ENCODE assay signal across 1 cellular context in the genomic region with DNA sequence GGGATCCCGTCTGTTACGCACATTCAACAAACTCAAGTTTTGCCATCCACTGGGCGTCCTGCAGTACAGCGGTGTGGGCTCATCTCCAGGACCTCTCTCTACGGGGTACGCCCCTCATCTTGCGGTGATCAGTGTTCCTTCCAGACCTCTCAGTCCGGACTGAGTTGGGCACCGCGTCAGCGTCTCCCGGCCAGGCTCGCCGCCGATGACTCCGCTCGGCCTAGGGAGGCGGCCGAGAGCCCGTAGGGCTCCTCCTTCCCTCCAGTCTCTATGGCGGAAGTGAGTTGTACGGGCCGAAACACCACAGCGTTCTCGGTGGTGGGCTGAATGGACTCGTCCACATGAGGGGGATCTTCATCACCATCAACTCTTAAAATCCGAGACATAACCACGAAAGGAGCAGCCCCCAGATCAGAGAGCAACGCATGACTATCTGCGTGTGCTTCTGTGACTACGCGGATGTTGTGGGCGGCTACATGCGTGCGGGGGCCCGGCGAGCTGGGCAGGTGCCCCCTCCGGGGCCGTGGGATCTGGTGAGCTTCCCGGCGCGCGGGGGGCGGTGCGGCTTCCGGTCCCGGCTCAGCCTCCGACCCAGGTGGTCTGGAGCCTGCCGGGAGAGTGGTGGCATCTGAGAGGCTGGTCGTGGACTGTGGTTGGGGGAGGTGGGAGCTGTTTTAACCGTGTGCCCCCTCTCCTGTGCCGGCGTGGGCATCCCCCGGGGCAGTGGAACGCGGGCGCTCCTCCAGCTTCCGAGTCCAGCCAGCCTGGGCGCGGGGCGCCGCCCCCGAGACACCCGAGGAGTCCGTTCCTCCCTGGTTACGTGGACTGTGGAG.
TF ChIP-seq lines count a peak whose summit lies in the region.

A gene with protein sequence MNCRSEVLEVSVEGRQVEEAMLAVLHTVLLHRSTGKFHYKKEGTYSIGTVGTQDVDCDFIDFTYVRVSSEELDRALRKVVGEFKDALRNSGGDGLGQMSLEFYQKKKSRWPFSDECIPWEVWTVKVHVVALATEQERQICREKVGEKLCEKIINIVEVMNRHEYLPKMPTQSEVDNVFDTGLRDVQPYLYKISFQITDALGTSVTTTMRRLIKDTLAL (plus strand): TSS at position 569 of the 833 bp plus-strand sequence. CDS start 3,673 bp downstream, outside the sequence.

TF ChIP-seq in K562, 482 proteins besides CTCF, POLR2A, EP300 and RAD21 (continued from another document and continues in another):
- TF ChIP-seq, protein P1, sequence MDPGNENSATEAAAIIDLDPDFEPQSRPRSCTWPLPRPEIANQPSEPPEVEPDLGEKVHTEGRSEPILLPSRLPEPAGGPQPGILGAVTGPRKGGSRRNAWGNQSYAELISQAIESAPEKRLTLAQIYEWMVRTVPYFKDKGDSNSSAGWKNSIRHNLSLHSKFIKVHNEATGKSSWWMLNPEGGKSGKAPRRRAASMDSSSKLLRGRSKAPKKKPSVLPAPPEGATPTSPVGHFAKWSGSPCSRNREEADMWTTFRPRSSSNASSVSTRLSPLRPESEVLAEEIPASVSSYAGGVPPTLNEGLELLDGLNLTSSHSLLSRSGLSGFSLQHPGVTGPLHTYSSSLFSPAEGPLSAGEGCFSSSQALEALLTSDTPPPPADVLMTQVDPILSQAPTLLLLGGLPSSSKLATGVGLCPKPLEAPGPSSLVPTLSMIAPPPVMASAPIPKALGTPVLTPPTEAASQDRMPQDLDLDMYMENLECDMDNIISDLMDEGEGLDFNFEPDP (CRISPR knock-in tag; IDR thresholded peaks at IDR 0.05): no peak
- TF ChIP-seq ARID1B (IDR thresholded peaks at IDR 0.05) (peak; percentile 49), ZNF24 (IDR thresholded peaks at IDR 0.05) (no peak), FOXP1 (CRISPR knock-in tag; IDR thresholded peaks at IDR 0.05) (peak; percentile 70), FOXK1 (CRISPR knock-in tag; IDR thresholded peaks at IDR 0.05; ENCODE audit: borderline replicate concordance) (peak; percentile 51; the same call in 1 of the 2 replicates), CCAR2 (IDR thresholded peaks at IDR 0.05; ENCODE audit: low read depth, low read length) (no peak), RFX5 (IDR thresholded peaks at IDR 0.05; ENCODE audit: low read depth, low read length) (no peak), ARID2 (IDR thresholded peaks at IDR 0.05) (no peak), YY1 (IDR thresholded peaks at IDR 0.05; ENCODE audit: borderline replicate concordance in 1 of 3, control insufficient read depth in 1 of 3, extremely low read depth in 1 of 3, insufficient read depth in 3 of 3, insufficient read length in 1 of 3, insufficient replicate concordance in 2 of 3, low read depth in 1 of 3, low read length in 2 of 3) (no peak), C11orf30 (IDR thresholded peaks at IDR 0.05; ENCODE audit: low read depth) (peak; percentile 85), KLF13 (tag; IDR thresholded peaks at IDR 0.05; ENCODE audit: borderline replicate concordance, low read depth) (peak; percentile 94), CREB1 (IDR thresholded peaks at IDR 0.05) (peak; percentile 63; the same call in 1 of the 2 replicates), CREB1 (CRISPR knock-in tag; IDR thresholded peaks at IDR 0.05) (peak; percentile 80), YBX1 (IDR thresholded peaks at IDR 0.05) (no peak), TAF9B (IDR thresholded peaks at IDR 0.05; ENCODE audit: partially characterized antibody) (no peak), BMI1 (IDR thresholded peaks at IDR 0.05; ENCODE audit: low read length) (no peak), NR4A1 (CRISPR knock-in tag; IDR thresholded peaks at IDR 0.05) (no peak), NR4A1 (tag; IDR thresholded peaks at IDR 0.05) (peak; percentile 35; the same call in 1 of the 2 replicates), POLR2B (IDR thresholded peaks at IDR 0.05; ENCODE audit: low read depth, partially characterized antibody) (peak; percentile 70), HIVEP1 (CRISPR knock-in tag; IDR thresholded peaks at IDR 0.05) (no peak), NCOA1 (IDR thresholded peaks at IDR 0.05; ENCODE audit: low read depth) (peak; percentile 75; the same call in 1 of the 2 replicates), ZNF347 (CRISPR knock-in tag; IDR thresholded peaks at IDR 0.05; ENCODE audit: low read depth) (no peak), XRCC3 (IDR thresholded peaks at IDR 0.05) (no peak), MAFG (tag; conservative IDR thresholded peaks at IDR 0.05) (no peak), ETV1 (tag; conservative IDR thresholded peaks at IDR 0.05; ENCODE audit: low read depth) (peak; percentile 93)
- TF ChIP-seq, protein P2, sequence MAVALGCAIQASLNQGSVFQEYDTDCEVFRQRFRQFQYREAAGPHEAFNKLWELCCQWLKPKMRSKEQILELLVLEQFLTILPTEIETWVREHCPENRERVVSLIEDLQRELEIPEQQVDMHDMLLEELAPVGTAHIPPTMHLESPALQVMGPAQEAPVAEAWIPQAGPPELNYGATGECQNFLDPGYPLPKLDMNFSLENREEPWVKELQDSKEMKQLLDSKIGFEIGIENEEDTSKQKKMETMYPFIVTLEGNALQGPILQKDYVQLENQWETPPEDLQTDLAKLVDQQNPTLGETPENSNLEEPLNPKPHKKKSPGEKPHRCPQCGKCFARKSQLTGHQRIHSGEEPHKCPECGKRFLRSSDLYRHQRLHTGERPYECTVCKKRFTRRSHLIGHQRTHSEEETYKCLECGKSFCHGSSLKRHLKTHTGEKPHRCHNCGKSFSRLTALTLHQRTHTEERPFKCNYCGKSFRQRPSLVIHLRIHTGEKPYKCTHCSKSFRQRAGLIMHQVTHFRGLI (CRISPR knock-in tag; IDR thresholded peaks at IDR 0.05): no peak
- TF ChIP-seq, protein P3, sequence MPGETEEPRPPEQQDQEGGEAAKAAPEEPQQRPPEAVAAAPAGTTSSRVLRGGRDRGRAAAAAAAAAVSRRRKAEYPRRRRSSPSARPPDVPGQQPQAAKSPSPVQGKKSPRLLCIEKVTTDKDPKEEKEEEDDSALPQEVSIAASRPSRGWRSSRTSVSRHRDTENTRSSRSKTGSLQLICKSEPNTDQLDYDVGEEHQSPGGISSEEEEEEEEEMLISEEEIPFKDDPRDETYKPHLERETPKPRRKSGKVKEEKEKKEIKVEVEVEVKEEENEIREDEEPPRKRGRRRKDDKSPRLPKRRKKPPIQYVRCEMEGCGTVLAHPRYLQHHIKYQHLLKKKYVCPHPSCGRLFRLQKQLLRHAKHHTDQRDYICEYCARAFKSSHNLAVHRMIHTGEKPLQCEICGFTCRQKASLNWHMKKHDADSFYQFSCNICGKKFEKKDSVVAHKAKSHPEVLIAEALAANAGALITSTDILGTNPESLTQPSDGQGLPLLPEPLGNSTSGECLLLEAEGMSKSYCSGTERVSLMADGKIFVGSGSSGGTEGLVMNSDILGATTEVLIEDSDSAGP (CRISPR knock-in tag; IDR thresholded peaks at IDR 0.05): no peak
- TF ChIP-seq, protein P4, sequence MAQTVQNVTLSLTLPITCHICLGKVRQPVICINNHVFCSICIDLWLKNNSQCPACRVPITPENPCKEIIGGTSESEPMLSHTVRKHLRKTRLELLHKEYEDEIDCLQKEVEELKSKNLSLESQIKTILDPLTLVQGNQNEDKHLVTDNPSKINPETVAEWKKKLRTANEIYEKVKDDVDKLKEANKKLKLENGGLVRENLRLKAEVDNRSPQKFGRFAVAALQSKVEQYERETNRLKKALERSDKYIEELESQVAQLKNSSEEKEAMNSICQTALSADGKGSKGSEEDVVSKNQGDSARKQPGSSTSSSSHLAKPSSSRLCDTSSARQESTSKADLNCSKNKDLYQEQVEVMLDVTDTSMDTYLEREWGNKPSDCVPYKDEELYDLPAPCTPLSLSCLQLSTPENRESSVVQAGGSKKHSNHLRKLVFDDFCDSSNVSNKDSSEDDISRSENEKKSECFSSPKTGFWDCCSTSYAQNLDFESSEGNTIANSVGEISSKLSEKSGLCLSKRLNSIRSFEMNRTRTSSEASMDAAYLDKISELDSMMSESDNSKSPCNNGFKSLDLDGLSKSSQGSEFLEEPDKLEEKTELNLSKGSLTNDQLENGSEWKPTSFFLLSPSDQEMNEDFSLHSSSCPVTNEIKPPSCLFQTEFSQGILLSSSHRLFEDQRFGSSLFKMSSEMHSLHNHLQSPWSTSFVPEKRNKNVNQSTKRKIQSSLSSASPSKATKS (CRISPR knock-in tag; IDR thresholded peaks at IDR 0.05): no peak
- TF ChIP-seq, protein P5, sequence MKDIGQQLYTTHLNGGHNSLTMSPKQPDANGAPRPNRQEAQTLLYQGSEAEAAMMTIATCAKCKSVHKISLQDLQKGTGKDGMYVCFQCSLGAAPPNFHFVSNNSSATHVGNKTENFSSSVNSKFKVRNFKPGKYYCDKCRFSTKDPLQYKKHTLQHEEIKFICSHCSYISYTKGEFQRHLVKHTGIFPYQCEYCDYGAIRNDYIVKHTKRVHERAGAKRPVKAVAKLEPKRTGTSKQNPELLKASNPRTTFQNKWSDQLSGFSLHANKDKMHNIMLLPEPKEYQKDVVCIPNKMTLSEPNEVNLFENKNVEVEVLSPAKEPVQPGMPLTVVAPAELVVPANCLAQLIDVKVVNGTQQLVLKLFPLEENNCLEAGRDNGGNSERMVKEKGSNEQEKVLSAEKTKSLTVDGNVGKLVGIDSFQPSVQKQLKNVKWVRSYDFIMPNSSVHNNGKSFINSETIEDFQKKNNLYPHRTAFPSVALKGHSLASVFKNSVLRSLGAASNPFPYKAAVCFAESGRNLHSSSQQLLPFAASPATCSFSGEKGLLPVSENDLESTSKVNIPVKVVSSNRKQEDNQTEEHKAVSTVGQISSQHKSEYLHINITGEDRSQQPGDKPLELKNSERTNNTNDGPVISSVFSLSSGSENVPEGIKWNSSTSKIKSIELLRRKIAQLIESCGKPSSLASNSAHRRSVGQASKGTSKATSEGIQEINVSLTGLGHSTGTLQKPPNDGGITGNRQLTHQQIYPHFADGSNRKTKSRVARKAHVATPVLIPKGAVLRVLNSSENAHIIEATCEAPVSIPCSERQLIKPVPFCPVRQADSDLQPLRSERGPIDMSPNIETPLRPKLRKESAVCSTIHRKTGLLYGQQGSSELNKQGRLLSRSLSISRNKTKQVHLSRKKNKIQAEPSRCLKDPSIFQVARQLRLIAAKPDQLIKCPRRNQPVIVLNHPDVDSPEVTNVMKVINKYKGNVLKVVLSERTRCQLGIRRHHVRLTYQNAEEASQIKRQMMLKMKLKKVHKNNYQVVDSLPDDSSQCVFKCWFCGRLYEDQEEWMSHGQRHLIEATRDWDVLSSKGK (CRISPR knock-in tag; IDR thresholded peaks at IDR 0.05): no peak
- TF ChIP-seq, protein P6, sequence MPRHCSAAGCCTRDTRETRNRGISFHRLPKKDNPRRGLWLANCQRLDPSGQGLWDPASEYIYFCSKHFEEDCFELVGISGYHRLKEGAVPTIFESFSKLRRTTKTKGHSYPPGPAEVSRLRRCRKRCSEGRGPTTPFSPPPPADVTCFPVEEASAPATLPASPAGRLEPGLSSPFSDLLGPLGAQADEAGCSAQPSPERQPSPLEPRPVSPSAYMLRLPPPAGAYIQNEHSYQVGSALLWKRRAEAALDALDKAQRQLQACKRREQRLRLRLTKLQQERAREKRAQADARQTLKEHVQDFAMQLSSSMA (CRISPR knock-in tag; IDR thresholded peaks at IDR 0.05): no peak
- TF ChIP-seq, protein P7, sequence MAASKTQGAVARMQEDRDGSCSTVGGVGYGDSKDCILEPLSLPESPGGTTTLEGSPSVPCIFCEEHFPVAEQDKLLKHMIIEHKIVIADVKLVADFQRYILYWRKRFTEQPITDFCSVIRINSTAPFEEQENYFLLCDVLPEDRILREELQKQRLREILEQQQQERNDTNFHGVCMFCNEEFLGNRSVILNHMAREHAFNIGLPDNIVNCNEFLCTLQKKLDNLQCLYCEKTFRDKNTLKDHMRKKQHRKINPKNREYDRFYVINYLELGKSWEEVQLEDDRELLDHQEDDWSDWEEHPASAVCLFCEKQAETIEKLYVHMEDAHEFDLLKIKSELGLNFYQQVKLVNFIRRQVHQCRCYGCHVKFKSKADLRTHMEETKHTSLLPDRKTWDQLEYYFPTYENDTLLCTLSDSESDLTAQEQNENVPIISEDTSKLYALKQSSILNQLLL (CRISPR knock-in tag; IDR thresholded peaks at IDR 0.05; ENCODE audit: borderline replicate concordance): no peak
- TF ChIP-seq, protein P8, sequence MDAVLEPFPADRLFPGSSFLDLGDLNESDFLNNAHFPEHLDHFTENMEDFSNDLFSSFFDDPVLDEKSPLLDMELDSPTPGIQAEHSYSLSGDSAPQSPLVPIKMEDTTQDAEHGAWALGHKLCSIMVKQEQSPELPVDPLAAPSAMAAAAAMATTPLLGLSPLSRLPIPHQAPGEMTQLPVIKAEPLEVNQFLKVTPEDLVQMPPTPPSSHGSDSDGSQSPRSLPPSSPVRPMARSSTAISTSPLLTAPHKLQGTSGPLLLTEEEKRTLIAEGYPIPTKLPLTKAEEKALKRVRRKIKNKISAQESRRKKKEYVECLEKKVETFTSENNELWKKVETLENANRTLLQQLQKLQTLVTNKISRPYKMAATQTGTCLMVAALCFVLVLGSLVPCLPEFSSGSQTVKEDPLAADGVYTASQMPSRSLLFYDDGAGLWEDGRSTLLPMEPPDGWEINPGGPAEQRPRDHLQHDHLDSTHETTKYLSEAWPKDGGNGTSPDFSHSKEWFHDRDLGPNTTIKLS (IDR thresholded peaks at IDR 0.05; ENCODE audit: borderline replicate concordance, low read depth): peak; percentile 97
- TF ChIP-seq, protein P9, sequence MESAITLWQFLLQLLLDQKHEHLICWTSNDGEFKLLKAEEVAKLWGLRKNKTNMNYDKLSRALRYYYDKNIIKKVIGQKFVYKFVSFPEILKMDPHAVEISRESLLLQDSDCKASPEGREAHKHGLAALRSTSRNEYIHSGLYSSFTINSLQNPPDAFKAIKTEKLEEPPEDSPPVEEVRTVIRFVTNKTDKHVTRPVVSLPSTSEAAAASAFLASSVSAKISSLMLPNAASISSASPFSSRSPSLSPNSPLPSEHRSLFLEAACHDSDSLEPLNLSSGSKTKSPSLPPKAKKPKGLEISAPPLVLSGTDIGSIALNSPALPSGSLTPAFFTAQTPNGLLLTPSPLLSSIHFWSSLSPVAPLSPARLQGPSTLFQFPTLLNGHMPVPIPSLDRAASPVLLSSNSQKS (CRISPR knock-in tag; IDR thresholded peaks at IDR 0.05): no peak
- TF ChIP-seq, protein P10, sequence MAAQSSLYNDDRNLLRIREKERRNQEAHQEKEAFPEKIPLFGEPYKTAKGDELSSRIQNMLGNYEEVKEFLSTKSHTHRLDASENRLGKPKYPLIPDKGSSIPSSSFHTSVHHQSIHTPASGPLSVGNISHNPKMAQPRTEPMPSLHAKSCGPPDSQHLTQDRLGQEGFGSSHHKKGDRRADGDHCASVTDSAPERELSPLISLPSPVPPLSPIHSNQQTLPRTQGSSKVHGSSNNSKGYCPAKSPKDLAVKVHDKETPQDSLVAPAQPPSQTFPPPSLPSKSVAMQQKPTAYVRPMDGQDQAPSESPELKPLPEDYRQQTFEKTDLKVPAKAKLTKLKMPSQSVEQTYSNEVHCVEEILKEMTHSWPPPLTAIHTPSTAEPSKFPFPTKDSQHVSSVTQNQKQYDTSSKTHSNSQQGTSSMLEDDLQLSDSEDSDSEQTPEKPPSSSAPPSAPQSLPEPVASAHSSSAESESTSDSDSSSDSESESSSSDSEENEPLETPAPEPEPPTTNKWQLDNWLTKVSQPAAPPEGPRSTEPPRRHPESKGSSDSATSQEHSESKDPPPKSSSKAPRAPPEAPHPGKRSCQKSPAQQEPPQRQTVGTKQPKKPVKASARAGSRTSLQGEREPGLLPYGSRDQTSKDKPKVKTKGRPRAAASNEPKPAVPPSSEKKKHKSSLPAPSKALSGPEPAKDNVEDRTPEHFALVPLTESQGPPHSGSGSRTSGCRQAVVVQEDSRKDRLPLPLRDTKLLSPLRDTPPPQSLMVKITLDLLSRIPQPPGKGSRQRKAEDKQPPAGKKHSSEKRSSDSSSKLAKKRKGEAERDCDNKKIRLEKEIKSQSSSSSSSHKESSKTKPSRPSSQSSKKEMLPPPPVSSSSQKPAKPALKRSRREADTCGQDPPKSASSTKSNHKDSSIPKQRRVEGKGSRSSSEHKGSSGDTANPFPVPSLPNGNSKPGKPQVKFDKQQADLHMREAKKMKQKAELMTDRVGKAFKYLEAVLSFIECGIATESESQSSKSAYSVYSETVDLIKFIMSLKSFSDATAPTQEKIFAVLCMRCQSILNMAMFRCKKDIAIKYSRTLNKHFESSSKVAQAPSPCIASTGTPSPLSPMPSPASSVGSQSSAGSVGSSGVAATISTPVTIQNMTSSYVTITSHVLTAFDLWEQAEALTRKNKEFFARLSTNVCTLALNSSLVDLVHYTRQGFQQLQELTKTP (IDR thresholded peaks at IDR 0.05; ENCODE audit: low read depth in 1 of 2, partially characterized antibody in 2 of 2): peak in 1 of 2 experiments; percentile 51
